Comparison of ENCODE assay signal across 14 cellular contexts in the genomic region with DNA sequence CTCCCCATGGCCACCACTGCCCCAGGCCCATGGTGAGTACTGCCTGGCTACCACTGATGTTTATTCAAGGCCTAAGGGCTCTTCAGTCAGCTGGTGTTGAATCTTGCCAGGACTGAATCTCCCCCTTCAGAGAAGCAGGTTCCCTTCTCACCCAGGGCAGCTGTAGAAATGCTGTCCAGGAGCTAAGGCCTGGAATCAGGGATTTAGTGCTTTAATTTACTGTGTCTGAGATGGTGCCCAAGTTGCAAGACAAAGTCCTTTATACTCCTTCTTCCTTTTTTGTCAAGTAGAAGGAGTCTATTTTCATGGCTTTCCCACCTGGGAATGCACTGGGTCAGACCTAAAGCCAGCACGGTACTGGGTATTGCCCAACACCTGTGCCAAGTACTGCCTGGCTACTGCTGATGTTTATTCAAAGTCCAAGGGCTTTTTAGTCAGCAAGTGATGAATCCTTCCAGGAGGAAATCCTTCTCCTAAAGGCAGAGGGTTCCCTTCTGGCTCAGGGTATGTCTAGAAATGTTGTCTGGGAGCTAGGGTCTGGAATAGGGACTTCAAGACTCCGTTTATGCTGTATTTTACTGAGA.
A peak's percentile ranks its signal among the peaks of the same experiment; 100 is the strongest.
DNase-seq lines count a peak whose midpoint lies in the region; ATAC-seq, FAIRE-seq and TF ChIP-seq lines count a peak whose summit lies in the region.
"Had no signal": no experiment of that assay in that cellular context is flagged by ENCODE, and none has a peak within 500 bp of the region (broad histone marks: within the 10 kb centered on the region; RNA-seq: fewer than 3 reads in every experiment).

No MANE protein-coding gene starts in this region.

- no peak overlapping the region for H3K4me3 Mint-ChIP-seq in WTC11

- 0% methylated on average over 2 of the region's 2 CpGs for WGBS in HepG2 (ENCODE audit: low lambda C conversion rate)
- 34% methylated on average over 2 of the region's 2 CpGs for WGBS in right lobe of liver (ENCODE audit: insufficient coverage, low coverage, low lambda C conversion rate, missing lambda C conversion rate)

- CTCF ChIA-PET in HepG2 (lab: Yijun Ruan, JAX; ENCODE audit: low intra/inter-chr PET ratio, low total read pairs) (interaction anchor here (1.7 kb wide), 1 partner anchor 54 kb away, joined by 8 read pairs; no protein-coding TSS in a partner anchor), WTC11 (lab: Charles Lee) (interaction anchor here (1.4 to 2.5 kb wide), 3 partner anchors 52 to 78 kb away, joined by 4 to 17 read pairs (median 5); no protein-coding TSS in a partner anchor)

- H4K20me1 ChIP-seq in HepG2 (ENCODE audit: insufficient read depth, low read length) = no peaks in the 10 kb centered on the region
- H4K20me1 ChIP-seq: BLaER1 treated with 17β-estradiol and CSF1 and Interleukin-3, amounts not matched to agents 10 nM and 100 nM had no signal

- H3K9me3 Mint-ChIP-seq in WTC11 = peaks cover 9% of the 10 kb centered on the region

- in situ Hi-C loops in HepG2 (cut with HindIII; ENCODE audit: extremely low pct_ligation_motif_present, low pct_unique_long_range_greater_than_20kb) = no loop called here

- ATAC-seq in HepG2 (peak; percentile 54; the same call in 2 of the 3 replicates), right lobe of liver (no peak), WTC11 (peak; percentile 14), lower lobe of right lung (peak; percentile 91 to 92), GM18858 (IDR thresholded peaks at IDR 0.05; ENCODE audit: unreplicated experiment) (no peak)
- no peak for ATAC-seq in activated CD4-positive, CD25-positive, alpha-beta regulatory T cell treated with anti-CD3 and anti-CD28 coated beads, Interleukin-2, amount 50 U/mL, for 24 hours

- no peak for TF ChIP-seq RAD21 in HepG2 (CRISPR knock-in tag; IDR thresholded peaks at IDR 0.05)

- peaks cover 9% of the 10 kb centered on the region for H3K4me1 Mint-ChIP-seq in WTC11

- TF ChIP-seq POLR2A in HepG2 (IDR thresholded peaks at IDR 0.05; ENCODE audit: insufficient read depth in 1 of 2, low read depth in 2 of 2, low read length in 2 of 2) (no peak), right lobe of liver (IDR thresholded peaks at IDR 0.05) (no peak)

- no TSS peak for BruUV-seq in HepG2 (replicated peaks; lab: Mats Ljungman, UMichigan)

- no peak overlapping the region for H3K27ac Mint-ChIP-seq in WTC11

- H3K36me3 ChIP-seq in HepG2 (replicated peaks in 1 of 2; ENCODE audit: control insufficient read depth in 1 of 2, insufficient read depth in 2 of 2, low read length in 2 of 2) = no peaks in the 10 kb centered on the region
- no peaks in the 10 kb centered on the region for H3K36me3 ChIP-seq in right lobe of liver
- no peaks in the 10 kb centered on the region for H3K36me3 ChIP-seq in lower lobe of right lung
- H3K36me3 ChIP-seq: BLaER1 treated with 17β-estradiol and CSF1 and Interleukin-3, amounts not matched to agents 10 nM and 100 nM had no signal

- intact Hi-C loops in HepG2 (cut with micrococcal nuclease; ENCODE audit: unreplicated experiment) (loop anchor here (1.0 kb wide), 1 partner anchor 80 kb away; no protein-coding TSS in a partner anchor), right lobe of liver (cut with DNase I) (no loop called here), lower lobe of right lung (cut with DNase I) (no loop called here)

- H3K9ac ChIP-seq in HepG2 (ENCODE audit: insufficient read depth, low read depth, low read length) = no peak overlapping the region
- H3K9ac ChIP-seq: BLaER1 treated with 17β-estradiol and CSF1 and Interleukin-3, amounts not matched to agents 10 nM and 100 nM had no signal

- H3K4me3 ChIP-seq in HepG2 (replicated peaks in 1 of 3; ENCODE audit: insufficient read depth in 1 of 3, low read depth in 2 of 3, low read length in 3 of 3) = no peak overlapping the region
- H3K4me3 ChIP-seq in right lobe of liver = no peak overlapping the region
- H3K4me3 ChIP-seq in lower lobe of right lung = no peak overlapping the region
- H3K4me3 ChIP-seq: BLaER1 treated with 17β-estradiol and CSF1 and Interleukin-3, amounts not matched to agents 10 nM and 100 nM had no signal

- H3K4me1 ChIP-seq in HepG2 (ENCODE audit: insufficient read depth, low read length) (no peaks in the 10 kb centered on the region), right lobe of liver (no peaks in the 10 kb centered on the region), lower lobe of right lung (no peaks in the 10 kb centered on the region)
- H3K4me1 ChIP-seq: BLaER1 treated with 17β-estradiol and CSF1 and Interleukin-3, amounts not matched to agents 10 nM and 100 nM had no signal

- no peak overlapping the region for H3K27ac ChIP-seq in HepG2 (ENCODE audit: extremely low read length, insufficient read depth, low read length)
- H3K27ac ChIP-seq in right lobe of liver = no peak overlapping the region
- no peak overlapping the region for H3K27ac ChIP-seq in lower lobe of right lung
- H3K27ac ChIP-seq: BLaER1 treated with 17β-estradiol and CSF1 and Interleukin-3, amounts not matched to agents 10 nM and 100 nM had no signal

- H2AFZ ChIP-seq in HepG2 (ENCODE audit: low read length) = no peak overlapping the region

- H3K9me3 ChIP-seq in HepG2 (ENCODE audit: low read length) (no peaks in the 10 kb centered on the region), right lobe of liver (no peaks in the 10 kb centered on the region), lower lobe of right lung (no peaks in the 10 kb centered on the region)
- H3K9me3 ChIP-seq: BLaER1 treated with 17β-estradiol and CSF1 and Interleukin-3, amounts not matched to agents 10 nM and 100 nM had no signal

- FAIRE-seq in HepG2 (lab: Jason Lieb, UNC) = no peak

- no peaks in the 10 kb centered on the region for H3K27me3 Mint-ChIP-seq in WTC11 (ENCODE audit: low read depth)

- POLR2A ChIA-PET in HepG2 (lab: Yijun Ruan, JAX) (no interaction called here), WTC11 (lab: Charles Lee) (no interaction called here)

- no peaks in the 10 kb centered on the region for H3K36me3 Mint-ChIP-seq in WTC11

- TF ChIP-seq EP300 in HepG2 (IDR thresholded peaks at IDR 0.05; ENCODE audit: low read depth in 2 of 2, low read length in 2 of 2) = no peak
- no peak for TF ChIP-seq EP300 in HepG2 (CRISPR knock-in tag; IDR thresholded peaks at IDR 0.05; ENCODE audit: borderline replicate concordance)

- TF ChIP-seq CTCF in HepG2 (CRISPR knock-in tag; IDR thresholded peaks at IDR 0.05) (no peak), right lobe of liver (IDR thresholded peaks at IDR 0.05) (no peak), WTC11 (IDR thresholded peaks at IDR 0.05) (no peak), lower lobe of right lung (IDR thresholded peaks at IDR 0.05) (no peak)

- H3K4me2 ChIP-seq in HepG2 (ENCODE audit: low read depth, low read length) = no peak overlapping the region
- H3K4me2 ChIP-seq: BLaER1 treated with 17β-estradiol and CSF1 and Interleukin-3, amounts not matched to agents 10 nM and 100 nM had no signal

- DNase-seq in HepG2 (ENCODE audit: low spot score) = no peak
- DNase-seq in right lobe of liver = no peak
- no peak for DNase-seq in WTC11 (ENCODE audit: low spot score)
- DNase-seq in lower lobe of right lung = no peak
- no peak for DNase-seq in activated T-cell treated with anti-CD3 and anti-CD28 coated beads, Interleukin-2, amount 50 U/mL, for 1 hour
- DNase-seq in MV-4-11 (lab: John Stamatoyannopoulos, UW) = no peak
- DNase-seq: KG1, NCI-H1105, NCI-H1694 treated with DMSO at 0.1 percent for 48 hours, NCI-H2171, RPMI8226 had no signal

- H3K79me2 ChIP-seq in HepG2 (ENCODE audit: insufficient read depth, low read length) = no peaks in the 10 kb centered on the region

- no peaks in the 10 kb centered on the region for H3K27me3 ChIP-seq in HepG2 (ENCODE audit: control insufficient read depth in 1 of 2, insufficient read depth in 2 of 2, low read length in 2 of 2)
- no peaks in the 10 kb centered on the region for H3K27me3 ChIP-seq in right lobe of liver
- no peaks in the 10 kb centered on the region for H3K27me3 ChIP-seq in lower lobe of right lung (ENCODE audit: low read depth)
- H3K27me3 ChIP-seq: BLaER1 treated with 17β-estradiol and CSF1 and Interleukin-3, amounts not matched to agents 10 nM and 100 nM had no signal

TF ChIP-seq in HepG2, 621 proteins besides CTCF, POLR2A, EP300 and RAD21:
- TF ChIP-seq ZNF737 (CRISPR knock-in tag; IDR thresholded peaks at IDR 0.05; ENCODE audit: borderline replicate concordance) (no peak), CEBPB (IDR thresholded peaks at IDR 0.05; ENCODE audit: borderline replicate concordance, low read depth, low read length) (peak; percentile 56; the same call in 1 of the 2 replicates), RFX5 (IDR thresholded peaks at IDR 0.05; ENCODE audit: low read depth, low read length) (peak; percentile 84)
- TF ChIP-seq, protein P1, sequence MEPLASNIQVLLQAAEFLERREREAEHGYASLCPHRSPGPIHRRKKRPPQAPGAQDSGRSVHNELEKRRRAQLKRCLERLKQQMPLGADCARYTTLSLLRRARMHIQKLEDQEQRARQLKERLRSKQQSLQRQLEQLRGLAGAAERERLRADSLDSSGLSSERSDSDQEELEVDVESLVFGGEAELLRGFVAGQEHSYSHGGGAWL (CRISPR knock-in tag; IDR thresholded peaks at IDR 0.05) = no peak

TF ChIP-seq in WTC11, 78 proteins besides CTCF, POLR2A, EP300 and RAD21:
- TF ChIP-seq OVOL2 (CRISPR knock-in tag; IDR thresholded peaks at IDR 0.05; ENCODE audit: borderline replicate concordance) (no peak), SOX15 (CRISPR knock-in tag; IDR thresholded peaks at IDR 0.05) (no peak)
TF ChIP-seq in WTC11: peak in this region for 0.

Comparison
In these comparisons a context has a peak if more than half of its experiments do, and no peak if none do; other contexts are left out.
1. ATAC-seq: peak in HepG2 (single experiment), WTC11 (single experiment) and lower lobe of right lung (2 of 2); none in right lobe of liver (0 of 4), GM18858 (single experiment) and activated CD4-positive, CD25-positive, alpha-beta regulatory T cell treated with anti-CD3 and anti-CD28 coated beads, Interleukin-2, amount 50 U/mL, for 24 hours (0 of 2).